Comparison of ENCODE assay signal across 1 cellular context in genomic region chr1:113805639-113806038, GRCh38.
TF ChIP-seq lines count a peak whose summit lies in the region.

No MANE protein-coding gene starts in this region.

TF ChIP-seq in GM12878, 131 proteins besides CTCF, POLR2A, EP300 and RAD21:
- no peak for TF ChIP-seq CHD2 (IDR thresholded peaks at IDR 0.05; ENCODE audit: borderline replicate concordance, low read depth, low read length)
- TF ChIP-seq, protein P1, sequence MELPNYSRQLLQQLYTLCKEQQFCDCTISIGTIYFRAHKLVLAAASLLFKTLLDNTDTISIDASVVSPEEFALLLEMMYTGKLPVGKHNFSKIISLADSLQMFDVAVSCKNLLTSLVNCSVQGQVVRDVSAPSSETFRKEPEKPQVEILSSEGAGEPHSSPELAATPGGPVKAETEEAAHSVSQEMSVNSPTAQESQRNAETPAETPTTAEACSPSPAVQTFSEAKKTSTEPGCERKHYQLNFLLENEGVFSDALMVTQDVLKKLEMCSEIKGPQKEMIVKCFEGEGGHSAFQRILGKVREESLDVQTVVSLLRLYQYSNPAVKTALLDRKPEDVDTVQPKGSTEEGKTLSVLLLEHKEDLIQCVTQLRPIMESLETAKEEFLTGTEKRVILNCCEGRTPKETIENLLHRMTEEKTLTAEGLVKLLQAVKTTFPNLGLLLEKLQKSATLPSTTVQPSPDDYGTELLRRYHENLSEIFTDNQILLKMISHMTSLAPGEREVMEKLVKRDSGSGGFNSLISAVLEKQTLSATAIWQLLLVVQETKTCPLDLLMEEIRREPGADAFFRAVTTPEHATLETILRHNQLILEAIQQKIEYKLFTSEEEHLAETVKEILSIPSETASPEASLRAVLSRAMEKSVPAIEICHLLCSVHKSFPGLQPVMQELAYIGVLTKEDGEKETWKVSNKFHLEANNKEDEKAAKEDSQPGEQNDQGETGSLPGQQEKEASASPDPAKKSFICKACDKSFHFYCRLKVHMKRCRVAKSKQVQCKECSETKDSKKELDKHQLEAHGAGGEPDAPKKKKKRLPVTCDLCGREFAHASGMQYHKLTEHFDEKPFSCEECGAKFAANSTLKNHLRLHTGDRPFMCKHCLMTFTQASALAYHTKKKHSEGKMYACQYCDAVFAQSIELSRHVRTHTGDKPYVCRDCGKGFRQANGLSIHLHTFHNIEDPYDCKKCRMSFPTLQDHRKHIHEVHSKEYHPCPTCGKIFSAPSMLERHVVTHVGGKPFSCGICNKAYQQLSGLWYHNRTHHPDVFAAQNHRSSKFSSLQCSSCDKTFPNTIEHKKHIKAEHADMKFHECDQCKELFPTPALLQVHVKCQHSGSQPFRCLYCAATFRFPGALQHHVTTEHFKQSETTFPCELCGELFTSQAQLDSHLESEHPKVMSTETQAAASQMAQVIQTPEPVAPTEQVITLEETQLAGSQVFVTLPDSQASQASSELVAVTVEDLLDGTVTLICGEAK (IDR thresholded peaks at IDR 0.05; ENCODE audit: borderline replicate concordance), result 0 out of 2 replicates have a peak, but pooled peaks have one; percentile 39
